In the genomic region with DNA sequence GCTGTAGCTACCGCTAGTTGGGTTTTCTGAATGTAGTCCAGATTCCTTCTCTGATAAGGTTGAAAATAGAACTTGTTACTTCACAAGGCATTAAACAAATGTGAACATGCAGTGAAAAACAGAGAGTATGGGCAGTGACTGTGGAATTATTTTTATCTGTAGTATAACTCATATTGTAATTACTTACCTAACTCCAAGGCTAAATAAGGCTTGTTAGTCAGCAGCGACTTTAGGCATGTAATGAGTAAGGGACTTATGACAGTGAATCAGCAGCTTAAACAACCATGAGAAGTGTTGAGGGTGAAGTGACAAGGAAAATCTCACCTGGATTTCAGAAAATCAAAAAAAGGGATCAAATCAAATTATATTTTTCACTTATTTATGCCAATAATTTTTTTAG, we compare ENCODE assay signal across 27 cellular contexts.
DNase-seq lines count a peak whose midpoint lies in the region; ATAC-seq, FAIRE-seq and TF ChIP-seq lines count a peak whose summit lies in the region.
"Had no signal": no experiment of that assay in that cellular context is flagged by ENCODE, and none has a peak within 500 bp of the region (broad histone marks: within the 10 kb centered on the region; RNA-seq: fewer than 3 reads in every experiment).

No MANE protein-coding gene starts in this region.

- H3K4me3 ChIP-seq in astrocyte (ENCODE audit: insufficient read depth, low read depth, low read length), result no peak overlapping the region
- H3K4me3 ChIP-seq: body of pancreas, GM23248, right atrium auricular region had no signal

- ATAC-seq in Right ventricle myocardium superior (ENCODE audit: poor library complexity), result no peak
- ATAC-seq in stimulated activated naive CD8-positive, alpha-beta T cell treated with anti-CD3 and anti-CD28 coated beads, Interleukin-15, amount 100 ng/mL, for 72 hours, result no peak
- ATAC-seq: activated T-cell treated with anti-CD3 and anti-CD28 coated beads, Interleukin-2, amount 50 U/mL, for 4 hours; body of pancreas; left ventricle myocardium superior; naive thymus-derived CD8-positive, alpha-beta T cell had no signal

- H3K4me1 Mint-ChIP-seq in astrocyte (ENCODE audit: low read depth, unreplicated experiment), result peaks cover 7% of the 10 kb centered on the region
- no peaks in the 10 kb centered on the region for H3K4me1 Mint-ChIP-seq in stimulated activated naive CD8-positive, alpha-beta T cell treated with anti-CD3 and anti-CD28 coated beads, Interleukin-15, amount 100 ng/mL, for 72 hours
- H3K4me1 Mint-ChIP-seq: activated CD4-positive, alpha-beta T cell treated with anti-CD3 and anti-CD28 coated beads, Interleukin-2, amount 10 ng/mL, durations not matched to agents 7 days and 5 days; mesothelial cell of epicardium; naive thymus-derived CD8-positive, alpha-beta T cell had no signal

- no peak for FAIRE-seq in astrocyte (lab: Jason Lieb, UNC)
- FAIRE-seq: colon, D721Med had no signal

- peak; percentile 7 for DNase-seq in LHCN-M2 (ENCODE audit: low read depth)
- peak; percentile 52 for DNase-seq in astrocyte (ENCODE audit: low read depth)
- DNase-seq in inferior parietal cortex (ENCODE audit: extremely low spot score), result peak; percentile 43
- DNase-seq in superior temporal gyrus (ENCODE audit: extremely low spot score), result peak; percentile 67
- no peak for DNase-seq in SIG-M5 treated with dmso at 0.1 percent for 504 hours (lab: John Stamatoyannopoulos, UW; ENCODE audit: unreplicated experiment)
- DNase-seq in Right ventricle myocardium superior, result no peak
- no peak for DNase-seq in stimulated activated naive CD8-positive, alpha-beta T cell treated with anti-CD3 and anti-CD28 coated beads, Interleukin-15, amount 100 ng/mL, for 72 hours
- DNase-seq: activated CD4-positive, alpha-beta T cell treated with anti-CD3 and anti-CD28 coated beads, Interleukin-2, amount 10 ng/mL, durations not matched to agents 7 days and 5 days; activated gamma-delta T cell treated with Interleukin-2 at 50 U/mL for 16 hours; activated T-cell treated with anti-CD3 and anti-CD28 coated beads, Interleukin-2, amount 50 U/mL, for 4 hours; body of pancreas; C1 segment of cervical spinal cord; effector CD4-positive, alpha-beta T cell; GM23248; left ventricle myocardium superior; naive thymus-derived CD8-positive, alpha-beta T cell; NCI-H1436; NCI-H446 treated with DMSO at 0.1 percent for 48 hours; SHP77; stimulated activated CD4-positive, alpha-beta T cell treated with anti-CD3 and anti-CD28 coated beads, Interleukin-2, amount 100 ng/mL, for 24 hours; trophoblast cell; WERI-Rb-1 had no signal

- H3K27me3 Mint-ChIP-seq in astrocyte (ENCODE audit: low read depth, unreplicated experiment), result no peaks in the 10 kb centered on the region
- H3K27me3 Mint-ChIP-seq in stimulated activated naive CD8-positive, alpha-beta T cell treated with anti-CD3 and anti-CD28 coated beads, Interleukin-15, amount 100 ng/mL, for 72 hours, result no peaks in the 10 kb centered on the region
- H3K27me3 Mint-ChIP-seq: activated CD4-positive, alpha-beta T cell treated with anti-CD3 and anti-CD28 coated beads, Interleukin-2, amount 10 ng/mL, durations not matched to agents 7 days and 5 days; naive thymus-derived CD8-positive, alpha-beta T cell had no signal

- no peaks in the 10 kb centered on the region for H3K9me3 Mint-ChIP-seq in astrocyte (ENCODE audit: unreplicated experiment)
- peaks cover 0 to 6% of the 10 kb centered on the region in 2 donors for H3K9me3 Mint-ChIP-seq in stimulated activated naive CD8-positive, alpha-beta T cell treated with anti-CD3 and anti-CD28 coated beads, Interleukin-15, amount 100 ng/mL, for 72 hours
- H3K9me3 Mint-ChIP-seq: activated CD4-positive, alpha-beta T cell treated with anti-CD3 and anti-CD28 coated beads, Interleukin-2, amount 10 ng/mL, durations not matched to agents 7 days and 5 days had no signal

- intact Hi-C loops in Right ventricle myocardium superior (cut with DNase I), result no loop called here

- H3K36me3 ChIP-seq in astrocyte (ENCODE audit: insufficient read depth, low read length), result no peaks in the 10 kb centered on the region
- H3K36me3 ChIP-seq: right atrium auricular region, WERI-Rb-1 had no signal

- no peak for TF ChIP-seq CTCF in astrocyte (IDR thresholded peaks at IDR 0.05; ENCODE audit: insufficient read depth, low read depth, low read length)

- no peak overlapping the region for H3K27ac ChIP-seq in astrocyte (ENCODE audit: low read depth, low read length)
- H3K27ac ChIP-seq: body of pancreas, GM23248, KMS-11, right atrium auricular region, WERI-Rb-1 had no signal

- no peaks in the 10 kb centered on the region for H3K79me2 ChIP-seq in astrocyte (ENCODE audit: insufficient read depth, low read length)

- H3K4me2 ChIP-seq in astrocyte (ENCODE audit: low read length), result no peak overlapping the region
- H3K4me2 ChIP-seq: KMS-11 had no signal

- H3K27ac Mint-ChIP-seq in astrocyte (ENCODE audit: unreplicated experiment), result no peak overlapping the region
- no peak overlapping the region for H3K27ac Mint-ChIP-seq in stimulated activated naive CD8-positive, alpha-beta T cell treated with anti-CD3 and anti-CD28 coated beads, Interleukin-15, amount 100 ng/mL, for 72 hours
- H3K27ac Mint-ChIP-seq: activated CD4-positive, alpha-beta T cell treated with anti-CD3 and anti-CD28 coated beads, Interleukin-2, amount 10 ng/mL, durations not matched to agents 7 days and 5 days; mesothelial cell of epicardium; naive thymus-derived CD8-positive, alpha-beta T cell had no signal

- no peak overlapping the region for H3K9ac ChIP-seq in astrocyte (ENCODE audit: low read length)
- H3K9ac ChIP-seq: GM23248, KMS-11 had no signal

- H4K20me1 ChIP-seq in astrocyte (ENCODE audit: insufficient read depth, low read length), result no peaks in the 10 kb centered on the region

- no peak overlapping the region for H3K4me3 Mint-ChIP-seq in astrocyte (ENCODE audit: unreplicated experiment)
- no peak overlapping the region for H3K4me3 Mint-ChIP-seq in stimulated activated naive CD8-positive, alpha-beta T cell treated with anti-CD3 and anti-CD28 coated beads, Interleukin-15, amount 100 ng/mL, for 72 hours
- H3K4me3 Mint-ChIP-seq: activated CD4-positive, alpha-beta T cell treated with anti-CD3 and anti-CD28 coated beads, Interleukin-2, amount 10 ng/mL, durations not matched to agents 7 days and 5 days; activated T-cell treated with anti-CD3 and anti-CD28 coated beads, Interleukin-2, amount 50 U/mL, for 4 hours; mesothelial cell of epicardium; naive thymus-derived CD8-positive, alpha-beta T cell had no signal

- no peaks in the 10 kb centered on the region for H3K27me3 ChIP-seq in astrocyte (ENCODE audit: insufficient read depth, low read length)
- H3K27me3 ChIP-seq: body of pancreas, right atrium auricular region had no signal

- no peak overlapping the region for H2AFZ ChIP-seq in astrocyte (ENCODE audit: low read depth, low read length)
- H2AFZ ChIP-seq: GM23248 had no signal

- H3K4me1 ChIP-seq in astrocyte (ENCODE audit: insufficient read depth, low read length), result no peaks in the 10 kb centered on the region
- H3K4me1 ChIP-seq: body of pancreas, right atrium auricular region had no signal

- no peaks in the 10 kb centered on the region for H3K9me3 ChIP-seq in astrocyte (ENCODE audit: insufficient read depth, low read depth, low read length)
- H3K9me3 ChIP-seq: body of pancreas, right atrium auricular region had no signal

- H3K36me3 Mint-ChIP-seq in astrocyte (ENCODE audit: low read depth, unreplicated experiment), result no peaks in the 10 kb centered on the region
- H3K36me3 Mint-ChIP-seq: mesothelial cell of epicardium; naive thymus-derived CD8-positive, alpha-beta T cell had no signal

Comparison
In these comparisons a context has a peak if more than half of its experiments do, and no peak if none do; other contexts are left out.
1. DNase-seq: peak in LHCN-M2 (single experiment), astrocyte (single experiment), inferior parietal cortex (single experiment) and superior temporal gyrus (single experiment); none in SIG-M5 treated with dmso at 0.1 percent for 504 hours (single experiment), Right ventricle myocardium superior (single experiment) and stimulated activated naive CD8-positive, alpha-beta T cell treated with anti-CD3 and anti-CD28 coated beads, Interleukin-15, amount 100 ng/mL, for 72 hours (0 of 2).